8 cellular contexts compared by ENCODE assay signal in the genomic region with DNA sequence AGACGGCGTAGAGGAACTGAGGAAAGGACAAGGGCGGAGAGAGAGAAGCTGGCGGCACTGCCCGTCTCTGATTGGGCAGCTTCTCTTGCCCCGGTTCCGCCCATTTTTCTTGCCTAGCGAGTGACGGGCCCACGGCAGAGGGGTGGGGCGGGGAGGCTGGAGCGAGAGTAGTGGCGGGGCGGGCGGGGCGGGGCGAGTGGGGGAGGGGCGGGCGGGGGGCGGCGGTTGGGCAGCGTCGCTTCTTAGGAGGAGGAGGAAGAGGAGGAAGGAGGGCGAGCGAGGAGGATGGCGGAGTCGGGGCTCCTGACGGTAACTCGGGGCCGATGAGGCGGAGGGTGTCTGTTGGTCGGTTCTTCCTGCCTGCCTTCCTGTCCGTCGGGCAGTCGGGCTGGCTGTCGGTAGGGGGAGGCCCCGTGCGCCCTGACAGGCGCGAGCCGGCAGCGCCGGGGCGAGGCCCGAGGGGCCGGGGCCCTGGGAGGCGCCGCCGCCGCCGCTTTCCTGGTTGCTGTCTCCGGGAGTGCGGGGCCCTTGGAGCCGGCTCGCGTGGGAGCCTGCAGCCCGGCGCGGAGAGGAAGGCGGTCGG. TPM values are rescaled to one million over a fixed set of nuclear protein-coding genes. Genes with fewer than 3 reads are reported as not detected.
A peak's percentile ranks its signal among the peaks of the same experiment; 100 is the strongest.
DNase-seq lines count a peak whose midpoint lies in the region; ATAC-seq, FAIRE-seq and TF ChIP-seq lines count a peak whose summit lies in the region.

A gene (plus strand): TSS at position 256 of the 583 bp plus-strand sequence. CDS start 44,755 bp downstream, outside the sequence.

- H3K27me3 ChIP-seq in astrocyte (ENCODE audit: insufficient read depth, low read length) (no peaks in the 10 kb centered on the region), iPS-15b (ENCODE audit: control insufficient read depth, insufficient read depth, low read length) (no peaks in the 10 kb centered on the region), spleen (replicated peaks in 1 of 7) (no peaks in the 10 kb centered on the region)

- H3K27ac Mint-ChIP-seq in astrocyte (ENCODE audit: unreplicated experiment) = peak within 1 kb of the TSS; percentile 99

- H3K36me3 Mint-ChIP-seq in astrocyte (ENCODE audit: low read depth, unreplicated experiment) = no peaks in the 10 kb centered on the region

- H3K4me1 Mint-ChIP-seq in astrocyte (ENCODE audit: low read depth, unreplicated experiment) = peaks cover 31% of the 10 kb centered on the region

- no peaks in the 10 kb centered on the region for H3K9me3 ChIP-seq in astrocyte (ENCODE audit: insufficient read depth, low read depth, low read length)
- H3K9me3 ChIP-seq in iPS-15b (ENCODE audit: control insufficient read depth, insufficient read depth, low read length) = no peaks in the 10 kb centered on the region
- H3K9me3 ChIP-seq in spleen = no peaks in the 10 kb centered on the region

- intact Hi-C loops in spleen (cut with DNase I; ENCODE audit: low total_unique reads) = no loop called here

- H3K27me3 Mint-ChIP-seq in astrocyte (ENCODE audit: low read depth, unreplicated experiment) = no peaks in the 10 kb centered on the region

- FAIRE-seq in astrocyte (lab: Jason Lieb, UNC) = no peak

- ATAC-seq in GM18520 (IDR thresholded peaks at IDR 0.05; ENCODE audit: unreplicated experiment) = peak; percentile 5
- peak; percentile 7 for ATAC-seq in HG03135 (IDR thresholded peaks at IDR 0.05; ENCODE audit: unreplicated experiment)

- no peaks in the 10 kb centered on the region for H3K36me3 ChIP-seq in astrocyte (ENCODE audit: insufficient read depth, low read length)
- no peaks in the 10 kb centered on the region for H3K36me3 ChIP-seq in iPS-15b (ENCODE audit: control insufficient read depth, insufficient read depth, low read length)
- H3K36me3 ChIP-seq in spleen = peaks cover 0 to 15% (median 0%) of the 10 kb centered on the region in 6 donors

- H3K4me2 ChIP-seq in astrocyte (ENCODE audit: low read length) = peak within 1 kb of the TSS; percentile 93

- H3K27ac ChIP-seq in astrocyte (ENCODE audit: low read depth, low read length) = peak within 1 kb of the TSS; percentile 99
- peak within 1 kb of the TSS; percentile 96 to 100 (median 97) for H3K27ac ChIP-seq in spleen

- peak in 2 of 3 donors; percentile 26 to 58 for TF ChIP-seq POLR2A in spleen (IDR thresholded peaks at IDR 0.05)

- peaks cover 46% of the 10 kb centered on the region for H3K79me2 ChIP-seq in astrocyte (ENCODE audit: insufficient read depth, low read length)

- DNase-seq in A172 (ENCODE audit: low spot score) = no peak
- peak; percentile 97 to 100 (median 98) for DNase-seq in T-helper 1 cell
- DNase-seq in astrocyte (ENCODE audit: low read depth) = no peak
- DNase-seq in spleen = peak; percentile 100
- DNase-seq in DMS114 treated with DMSO at 0.1 percent for 48 hours (lab: John Stamatoyannopoulos, UW; ENCODE audit: unreplicated experiment) = no peak

- H3K4me1 ChIP-seq in astrocyte (ENCODE audit: insufficient read depth, low read length) = peaks cover 20% of the 10 kb centered on the region
- peaks cover 5% of the 10 kb centered on the region for H3K4me1 ChIP-seq in iPS-15b (ENCODE audit: control insufficient read depth, insufficient read depth, low read length)
- H3K4me1 ChIP-seq in spleen = peaks cover 13 to 84% (median 54%) of the 10 kb centered on the region in 6 donors

- TF ChIP-seq CTCF in astrocyte (IDR thresholded peaks at IDR 0.05; ENCODE audit: insufficient read depth, low read depth, low read length) (no peak), spleen (IDR thresholded peaks at IDR 0.05 in 8 of 11, conservative IDR thresholded peaks at IDR 0.05 in 3 of 11) (no peak)

- peak within 1 kb of the TSS; percentile 97 for H3K4me3 ChIP-seq in astrocyte (ENCODE audit: insufficient read depth, low read depth, low read length)
- H3K4me3 ChIP-seq in iPS-15b (ENCODE audit: low read depth, low read length) = peak within 1 kb of the TSS; percentile 100
- peak within 1 kb of the TSS; percentile 62 to 93 (median 76) for H3K4me3 ChIP-seq in spleen

- H2AFZ ChIP-seq in astrocyte (ENCODE audit: low read depth, low read length) = peak within 1 kb of the TSS; percentile 83

- H3K4me3 Mint-ChIP-seq in astrocyte (ENCODE audit: unreplicated experiment) = peak within 1 kb of the TSS; percentile 100

- H3K9me3 Mint-ChIP-seq in astrocyte (ENCODE audit: unreplicated experiment) = no peaks in the 10 kb centered on the region

- peak within 1 kb of the TSS; percentile 96 for H3K9ac ChIP-seq in astrocyte (ENCODE audit: low read length)
- peak within 1 kb of the TSS; percentile 80 for H3K9ac ChIP-seq in iPS-15b (ENCODE audit: low read depth, low read length)

- H4K20me1 ChIP-seq in astrocyte (ENCODE audit: insufficient read depth, low read length) = peaks cover 34% of the 10 kb centered on the region

- 0 to 2% (median 1%) methylated on average over 36 to 61 of the region's 61 CpGs for WGBS in spleen, 5 donors

RNA-seq across cellular contexts. Expression of the gene that starts here (rescaled TPM):
- total RNA-seq in A172 (2014; rRNA removed; shearing (Covaris generic)) = 41.9 and 43.7 TPM in 2 replicates
- 80.7 and 82.0 TPM in 2 replicates for total RNA-seq in astrocyte
- 10 to 100 TPM; 60.6 to 80.4 (median 72.2) TPM for total RNA-seq in spleen
- 10 to 100 TPM; 17.6 to 24.5 (median 20.5) TPM for polyA plus RNA-seq in spleen

Comparison
In these comparisons a context has a peak if more than half of its experiments do, and no peak if none do; other contexts are left out.
1. DNase-seq: peak in T-helper 1 cell (5 of 5) and spleen (single experiment); none in A172 (single experiment), astrocyte (single experiment) and DMS114 treated with DMSO at 0.1 percent for 48 hours (single experiment).
2. Peak in every context shown above with its lines, with median percentiles within 50 percentile points of each other: H3K4me3 ChIP-seq.